In genomic region chr7:131326576-131326975, GRCh38 we compare ENCODE assay signal across 9 cellular contexts. TPM values are rescaled to one million over a fixed set of nuclear protein-coding genes. Genes with fewer than 3 reads are reported as not detected.
DNase-seq lines count a peak whose midpoint lies in the region; ATAC-seq and TF ChIP-seq lines count a peak whose summit lies in the region.
"Had no signal": no experiment of that assay in that cellular context is flagged by ENCODE, and none has a peak within 500 bp of the region (broad histone marks: within the 10 kb centered on the region; RNA-seq: fewer than 3 reads in every experiment).

No MANE protein-coding gene starts in this region.

- intact Hi-C loops in esophagus muscularis mucosa (cut with DNase I), result loop anchor here (5.0 kb wide), 1 partner anchor 214 kb away; no protein-coding TSS in a partner anchor
- intact Hi-C loops in prostate gland (cut with DNase I), result no loop called here

- ATAC-seq in DND-41 (ENCODE audit: insufficient read depth, low read depth), result no peak
- no peak for ATAC-seq in GM18858 (IDR thresholded peaks at IDR 0.05; ENCODE audit: unreplicated experiment)

- 74% methylated on average over 6 of the region's 6 CpGs for WGBS in esophagus muscularis mucosa
- WGBS in prostate gland, result 72% methylated on average over 6 of the region's 6 CpGs

- no peak for TF ChIP-seq EP300 in esophagus muscularis mucosa (IDR thresholded peaks at IDR 0.05)

- peak overlapping the region in 1 of 2 experiments; percentile 92; a peak in 3 of 4 replicates for H3K4me3 ChIP-seq in DND-41 (ENCODE audit: low read depth in 1 of 2, low read length in 2 of 2)
- peak overlapping the region; percentile 98 for H3K4me3 ChIP-seq in SK-N-MC
- peak overlapping the region; percentile 82 to 98 (median 91) for H3K4me3 ChIP-seq in esophagus muscularis mucosa
- peak overlapping the region in 1 of 2 donors; percentile 93 for H3K4me3 ChIP-seq in prostate gland
- H3K4me3 ChIP-seq in H7 (ENCODE audit: insufficient read depth, low read depth, low read length), result no peak overlapping the region

- no peaks in the 10 kb centered on the region for H3K27me3 ChIP-seq in DND-41 (ENCODE audit: insufficient read depth, low read length, poor library complexity)
- no peaks in the 10 kb centered on the region for H3K27me3 ChIP-seq in esophagus muscularis mucosa
- H3K27me3 ChIP-seq in prostate gland (replicated peaks; ENCODE audit: insufficient read depth), result no peaks in the 10 kb centered on the region
- no peaks in the 10 kb centered on the region for H3K27me3 ChIP-seq in H7 (ENCODE audit: control insufficient read depth, insufficient read depth, low read length)

- H3K4me1 ChIP-seq in DND-41 (ENCODE audit: insufficient read depth, low read length) (peaks cover 36% of the 10 kb centered on the region), esophagus muscularis mucosa (peaks cover 14 to 33% (median 26%) of the 10 kb centered on the region in 4 donors), prostate gland (replicated peaks) (peaks cover 8% of the 10 kb centered on the region)

- no peaks in the 10 kb centered on the region; the same call in 1 of the 2 replicates for H3K36me3 ChIP-seq in DND-41 (ENCODE audit: insufficient read depth, low read length)
- H3K36me3 ChIP-seq in SK-N-MC (ENCODE audit: insufficient read depth, low read length), result peaks cover 17% of the 10 kb centered on the region
- no peaks in the 10 kb centered on the region for H3K36me3 ChIP-seq in esophagus muscularis mucosa
- no peaks in the 10 kb centered on the region for H3K36me3 ChIP-seq in prostate gland
- no peaks in the 10 kb centered on the region for H3K36me3 ChIP-seq in H7 (replicated peaks; ENCODE audit: control insufficient read depth, insufficient read depth, low read length)

- TF ChIP-seq POLR2A in esophagus muscularis mucosa (IDR thresholded peaks at IDR 0.05; ENCODE audit: low read depth), result no peak
- TF ChIP-seq POLR2A in prostate gland (IDR thresholded peaks at IDR 0.05), result no peak

- H3K9me3 ChIP-seq in DND-41 (ENCODE audit: insufficient read depth, low read length, severe bottlenecking), result no peaks in the 10 kb centered on the region
- no peaks in the 10 kb centered on the region for H3K9me3 ChIP-seq in SK-N-MC (ENCODE audit: low read depth, low read length)
- no peaks in the 10 kb centered on the region for H3K9me3 ChIP-seq in esophagus muscularis mucosa
- H3K9me3 ChIP-seq in prostate gland, result no peaks in the 10 kb centered on the region

- 0 out of 2 replicates have a peak overlapping the region, but pooled peaks have one; percentile 96 for H3K27ac ChIP-seq in DND-41 (ENCODE audit: low read length)
- H3K27ac ChIP-seq in SK-N-MC, result no peak overlapping the region
- H3K27ac ChIP-seq in esophagus muscularis mucosa (replicated peaks in 1 of 4), result peak overlapping the region; percentile 97
- H3K27ac ChIP-seq in prostate gland, result peak overlapping the region; percentile 97 to 98

- TF ChIP-seq CTCF in DND-41 (IDR thresholded peaks at IDR 0.05; ENCODE audit: borderline replicate concordance, extremely low read depth, low read length, poor library complexity, severe bottlenecking) (no peak), esophagus muscularis mucosa (IDR thresholded peaks at IDR 0.05) (no peak), prostate gland (IDR thresholded peaks at IDR 0.05) (no peak)

- H2AFZ ChIP-seq in DND-41 (ENCODE audit: low read depth, low read length), result peak overlapping the region; percentile 96

- H3K4me2 ChIP-seq in DND-41 (ENCODE audit: insufficient read depth, low read length), result peak overlapping the region; percentile 74

- H4K20me1 ChIP-seq in DND-41 (ENCODE audit: insufficient read depth, low read length), result peaks cover 7% of the 10 kb centered on the region; the same call in 1 of the 2 replicates

- peaks cover 44% of the 10 kb centered on the region for H3K79me2 ChIP-seq in DND-41 (ENCODE audit: insufficient read depth, low read length)

- DNase-seq in DND-41 (no peak), SK-N-MC (ENCODE audit: low read depth, low spot score) (no peak), esophagus muscularis mucosa (ENCODE audit: extremely low spot score) (no peak), prostate gland (ENCODE audit: low spot score) (no peak), NCI-H2227 treated with DMSO at 0.1 percent for 48 hours (lab: John Stamatoyannopoulos, UW) (no peak), H7 (no peak), NCI-H2081 treated with DMSO at 0.1 percent for 48 hours (lab: John Stamatoyannopoulos, UW) (no peak)
- DNase-seq: activated gamma-delta T cell treated with Interleukin-2 at 50 U/mL for 16 hours had no signal

- H3K9ac ChIP-seq in DND-41 (ENCODE audit: low read depth, low read length) (peak overlapping the region; percentile 95; the same call in 1 of the 2 replicates), SK-N-MC (ENCODE audit: insufficient read length) (no peak overlapping the region)

RNA-seq across cellular contexts. Expression of gene MKLN1, which starts 1.1 kb away (rescaled TPM):
- total RNA-seq in esophagus muscularis mucosa, result 10 to 100 TPM; 37.9 to 55.2 (median 41.3) TPM
- total RNA-seq in prostate gland, result 10 to 100 TPM; 53.1 to 58.1 TPM
- total RNA-seq in H7 (2014; rRNA removed; shearing (Covaris generic)), result 22.9 and 25.8 TPM in 2 replicates
